5 cellular contexts compared by ENCODE assay signal in the genomic region with DNA sequence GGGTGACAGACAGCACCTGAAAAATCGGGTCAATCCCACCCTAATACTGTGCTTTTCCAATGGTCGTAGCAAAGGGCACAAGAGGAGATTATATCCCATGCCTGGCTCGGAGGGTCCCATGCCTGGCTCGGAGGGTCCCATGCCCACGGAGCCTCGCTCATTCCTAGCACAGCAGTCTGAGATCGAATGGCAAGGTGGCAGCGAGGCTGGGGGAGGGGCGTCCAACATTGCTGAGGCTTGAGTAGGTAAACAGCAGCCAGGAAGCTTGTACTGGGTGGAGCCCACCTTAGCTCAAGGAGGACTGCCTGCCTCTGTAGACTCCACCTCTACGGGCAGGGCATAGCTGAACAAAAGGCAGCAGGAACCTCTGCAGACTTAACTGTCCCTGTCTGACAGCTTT.
"Had no signal": no experiment of that assay in that cellular context is flagged by ENCODE, and none has a peak within 500 bp of the region (broad histone marks: within the 10 kb centered on the region; RNA-seq: fewer than 3 reads in every experiment).

No MANE protein-coding gene starts in this region.

- H3K4me3 ChIP-seq: GM23338 had no signal

- H3K27ac ChIP-seq: HL-60 had no signal

- H2AFZ ChIP-seq: GM23338 had no signal

- H3K4me2 ChIP-seq: GM23338 had no signal

- ATAC-seq: GM23338, HepG2 had no signal

- DNase-seq: H9, HCEC 1CT had no signal
